16 cellular contexts compared by ENCODE assay signal in the genomic region with DNA sequence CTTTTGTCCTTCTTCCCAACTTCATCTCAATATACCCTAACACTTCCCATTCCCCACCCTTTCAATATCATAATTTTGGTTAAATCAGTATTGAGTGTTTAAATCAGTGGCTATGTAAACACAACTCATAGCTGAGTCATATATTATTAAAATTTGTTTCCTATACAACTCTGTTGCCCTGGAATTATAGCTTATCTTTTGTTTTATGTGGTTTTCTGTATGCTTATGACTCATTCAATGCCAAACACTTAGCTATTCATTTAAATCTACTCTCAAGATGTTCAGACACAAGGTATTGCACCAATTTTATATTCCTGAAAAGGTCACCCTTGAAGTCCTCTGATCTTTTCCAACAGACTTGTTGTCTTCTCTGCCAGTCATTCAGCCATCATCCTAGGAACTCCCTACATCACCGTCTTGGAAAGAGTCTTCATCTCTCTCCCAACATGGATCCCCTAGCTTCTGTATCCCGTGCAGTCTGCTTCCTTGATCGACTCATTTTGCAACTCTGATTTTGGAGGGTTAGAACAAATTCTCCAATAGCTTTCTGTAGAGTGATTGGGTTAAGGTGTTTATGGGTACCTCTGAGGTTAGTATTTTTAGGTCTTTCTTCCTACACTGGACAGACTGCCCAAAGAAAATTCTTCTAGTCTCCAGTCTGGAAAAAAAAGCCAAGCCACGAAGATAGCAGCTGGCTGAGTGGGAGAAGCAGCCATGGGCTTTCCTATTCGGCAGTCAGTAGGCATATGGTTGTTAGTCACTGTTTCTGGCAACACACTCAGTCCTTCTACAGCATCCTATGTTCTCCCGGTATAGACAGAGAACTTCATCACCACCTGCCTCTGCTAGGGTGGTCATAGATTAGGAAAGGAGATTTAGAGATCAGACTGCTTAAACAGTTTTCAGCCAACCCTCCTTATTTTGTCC.
DNase-seq lines count a peak whose midpoint lies in the region; TF ChIP-seq lines count a peak whose summit lies in the region.
"Had no signal": no experiment of that assay in that cellular context is flagged by ENCODE, and none has a peak within 500 bp of the region (broad histone marks: within the 10 kb centered on the region; RNA-seq: fewer than 3 reads in every experiment).

No MANE protein-coding gene starts in this region.

- no peak overlapping the region for H3K4me3 Mint-ChIP-seq in HFFc6
- H3K4me3 Mint-ChIP-seq: central memory CD8-positive, alpha-beta T cell; naive thymus-derived CD8-positive, alpha-beta T cell had no signal

- no peaks in the 10 kb centered on the region for H3K36me3 Mint-ChIP-seq in HFFc6 (ENCODE audit: low read depth)
- H3K36me3 Mint-ChIP-seq: naive thymus-derived CD8-positive, alpha-beta T cell had no signal

- POLR2A ChIA-PET in RWPE1 (lab: Yijun Ruan, JAX; ENCODE audit: low non-redundant PET): no interaction called here

- H3K4me1 Mint-ChIP-seq in HFFc6 (ENCODE audit: low read depth): peaks cover 13% of the 10 kb centered on the region

- peak overlapping the region; percentile 3 for H3K27ac Mint-ChIP-seq in HFFc6
- H3K27ac Mint-ChIP-seq: activated T-helper 2 cell treated with anti-CD3 and anti-CD28 coated beads, Interferon-gamma antibody, Interleukin-2, Interleukin-4, amounts not matched to agents 10 μg/mL and 5 μg/mL and 100 μg/mL, durations not matched to agents 14 hours and 24 hours and 36 hours; naive thymus-derived CD8-positive, alpha-beta T cell had no signal

- H3K9ac ChIP-seq in fibroblast of lung (ENCODE audit: insufficient read depth, low read length) (no peak overlapping the region), smooth muscle cell (ENCODE audit: low read depth) (peak overlapping the region; percentile 59)

- no peaks in the 10 kb centered on the region for H3K79me2 ChIP-seq in fibroblast of lung (ENCODE audit: control insufficient read depth, insufficient read depth, low read length)
- H3K79me2 ChIP-seq in smooth muscle cell (ENCODE audit: low read depth): no peaks in the 10 kb centered on the region

- H3K9me3 Mint-ChIP-seq in HFFc6: no peaks in the 10 kb centered on the region
- H3K9me3 Mint-ChIP-seq: activated T-helper 2 cell treated with anti-CD3 and anti-CD28 coated beads, Interferon-gamma antibody, Interleukin-2, Interleukin-4, amounts not matched to agents 10 μg/mL and 5 μg/mL and 100 μg/mL, durations not matched to agents 14 hours and 24 hours and 36 hours; central memory CD8-positive, alpha-beta T cell had no signal

- H3K4me1 ChIP-seq in fibroblast of lung (ENCODE audit: control insufficient read depth, extremely low read depth, insufficient read depth, low read length) (peaks cover 2% of the 10 kb centered on the region), smooth muscle cell (ENCODE audit: low read depth) (no peaks in the 10 kb centered on the region)
- H3K4me1 ChIP-seq: suprapubic skin had no signal

- no peaks in the 10 kb centered on the region for H3F3A ChIP-seq in smooth muscle cell (ENCODE audit: low read depth)

- DNase-seq in HFFc6 (peak; percentile 50), RWPE1 (ENCODE audit: low spot score) (peak; percentile 74), fibroblast of lung (ENCODE audit: low read depth in 2 of 2) (peak; percentile 42 to 73), smooth muscle cell (lab: John Stamatoyannopoulos, UW; ENCODE audit: unreplicated experiment) (no peak), HUDEP-2 (lab: John Stamatoyannopoulos, UW; ENCODE audit: unreplicated experiment in 76 of 76) (no peak), dedifferentiated amniotic fluid mesenchymal stem cell (ENCODE audit: extremely low spot score) (no peak)
- no peak for DNase-seq in stimulated activated CD4-positive, alpha-beta T cell treated with anti-CD3 and anti-CD28 coated beads, Interleukin-4, amount 100 ng/mL, for 1 hour
- DNase-seq: activated CD4-positive, alpha-beta T cell treated with anti-CD3 and anti-CD28 coated beads, Interleukin-2, amount 50 U/mL, for 1 hour; kidney; naive thymus-derived CD8-positive, alpha-beta T cell; NCI-H146; NCI-H774; T-helper 1 cell had no signal

- H3K4me2 ChIP-seq in fibroblast of lung (ENCODE audit: extremely low read depth, insufficient read depth, low read length) (no peak overlapping the region), smooth muscle cell (peak overlapping the region; percentile 37)

- CTCF ChIA-PET in RWPE1 (lab: Yijun Ruan, JAX): interaction anchor here (0.6 kb wide), 2 partner anchors 238 to 1151 kb away, joined by 3 to 5 read pairs; no protein-coding TSS in a partner anchor

- no peak for TF ChIP-seq CTCF in HFFc6 (IDR thresholded peaks at IDR 0.05)
- no peak for TF ChIP-seq CTCF in RWPE1 (conservative IDR thresholded peaks at IDR 0.05; ENCODE audit: low read depth)
- TF ChIP-seq CTCF in fibroblast of lung (conservative IDR thresholded peaks at IDR 0.05 in 1 of 2, IDR thresholded peaks at IDR 0.05 in 1 of 2; ENCODE audit: low read depth in 1 of 2, low read length in 2 of 2): no peak
- no peak for TF ChIP-seq CTCF in smooth muscle cell (IDR thresholded peaks at IDR 0.05; ENCODE audit: borderline replicate concordance, insufficient read depth, poor library complexity, severe bottlenecking)

- no peaks in the 10 kb centered on the region for H3K27me3 Mint-ChIP-seq in HFFc6 (ENCODE audit: insufficient read depth)
- H3K27me3 Mint-ChIP-seq: central memory CD8-positive, alpha-beta T cell; naive thymus-derived CD8-positive, alpha-beta T cell had no signal

- H3K4me3 ChIP-seq in fibroblast of lung (replicated peaks in 1 of 4; ENCODE audit: control extremely low read depth in 1 of 4, insufficient read depth in 1 of 4, low read depth in 3 of 4, low read length in 4 of 4) (no peak overlapping the region), smooth muscle cell (no peak overlapping the region)
- H3K4me3 ChIP-seq: suprapubic skin had no signal

- H3K27me3 ChIP-seq in fibroblast of lung (ENCODE audit: control insufficient read depth, insufficient read depth, low read length) (no peaks in the 10 kb centered on the region), smooth muscle cell (ENCODE audit: low read depth) (no peaks in the 10 kb centered on the region)
- H3K27me3 ChIP-seq: suprapubic skin had no signal

- H4K20me1 ChIP-seq in fibroblast of lung (ENCODE audit: control insufficient read depth, extremely low read depth, insufficient read depth, low read length) (no peaks in the 10 kb centered on the region), smooth muscle cell (ENCODE audit: low read depth) (no peaks in the 10 kb centered on the region)

- H3K36me3 ChIP-seq in fibroblast of lung (ENCODE audit: control insufficient read depth, insufficient read depth, low read length) (no peaks in the 10 kb centered on the region), smooth muscle cell (ENCODE audit: low read depth) (no peaks in the 10 kb centered on the region)
- H3K36me3 ChIP-seq: suprapubic skin had no signal

- H2AFZ ChIP-seq in fibroblast of lung (ENCODE audit: low read length) (no peak overlapping the region), smooth muscle cell (ENCODE audit: low read depth) (no peak overlapping the region)

- H3K9me3 ChIP-seq in fibroblast of lung (ENCODE audit: control insufficient read depth, insufficient read depth, low read depth, low read length) (no peaks in the 10 kb centered on the region), smooth muscle cell (replicated peaks; ENCODE audit: low read depth) (no peaks in the 10 kb centered on the region)
- H3K9me3 ChIP-seq: suprapubic skin had no signal

- 69% methylated on average over 6 of the region's 6 CpGs for WGBS in smooth muscle cell (ENCODE audit: low lambda C conversion rate)

- no peak overlapping the region for H3K27ac ChIP-seq in RWPE1
- H3K27ac ChIP-seq in fibroblast of lung (ENCODE audit: insufficient read depth, low read length): no peak overlapping the region
- H3K27ac ChIP-seq in smooth muscle cell (ENCODE audit: low read depth): peak overlapping the region; percentile 82
- H3K27ac ChIP-seq: suprapubic skin had no signal

Comparison
In these comparisons a context has a peak if more than half of its experiments do, and no peak if none do; other contexts are left out.
1. DNase-seq: peak in HFFc6 (single experiment), RWPE1 (single experiment) and fibroblast of lung (2 of 2); none in smooth muscle cell (single experiment), HUDEP-2 (0 of 76), stimulated activated CD4-positive, alpha-beta T cell treated with anti-CD3 and anti-CD28 coated beads, Interleukin-4, amount 100 ng/mL, for 1 hour (single experiment) and dedifferentiated amniotic fluid mesenchymal stem cell (single experiment).